Comparison of ENCODE assay signal across 9 cellular contexts in the genomic region with DNA sequence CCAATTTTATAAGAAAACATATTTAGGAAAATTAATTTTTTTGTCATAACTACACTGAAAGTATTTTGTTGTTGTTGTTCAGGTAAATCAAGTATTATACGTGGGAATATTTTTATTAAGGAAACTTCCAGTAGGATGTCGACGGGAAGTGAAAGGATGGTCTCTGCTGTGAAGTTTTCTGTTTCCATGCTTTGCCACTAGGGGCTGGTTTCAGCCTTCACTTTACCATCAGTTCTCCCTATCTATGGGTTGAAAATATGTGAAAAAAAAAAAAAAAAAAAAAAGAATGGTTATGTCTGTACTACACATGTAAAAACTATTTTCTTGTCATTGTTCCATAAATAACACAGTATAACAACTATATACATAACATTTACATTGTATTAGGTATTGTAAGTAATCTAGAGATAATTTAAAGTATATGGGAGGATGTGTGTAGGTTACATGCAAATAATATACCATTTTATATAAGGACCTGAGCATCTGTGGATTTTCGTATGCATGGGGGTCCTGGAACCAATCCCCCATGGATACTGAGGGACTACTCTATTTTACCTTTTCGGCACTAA.
DNase-seq lines count a peak whose midpoint lies in the region; ATAC-seq and TF ChIP-seq lines count a peak whose summit lies in the region.
"Had no signal": no experiment of that assay in that cellular context is flagged by ENCODE, and none has a peak within 500 bp of the region (broad histone marks: within the 10 kb centered on the region; RNA-seq: fewer than 3 reads in every experiment).

No MANE protein-coding gene starts in this region.

- H3K4me1 Mint-ChIP-seq in effector memory CD8-positive, alpha-beta T cell (ENCODE audit: low read depth in 2 of 2) = peaks cover 0 to 7% of the 10 kb centered on the region in 2 donors

- H3K4me3 ChIP-seq in fibroblast of mammary gland (ENCODE audit: control insufficient read depth, low read depth, low read length) (no peak overlapping the region), tibial nerve (no peak overlapping the region)

- H3K4me1 ChIP-seq in tibial nerve = peaks cover 0 to 41% (median 21%) of the 10 kb centered on the region in 4 donors

- H3K27me3 Mint-ChIP-seq in effector memory CD8-positive, alpha-beta T cell = peaks cover 26 to 29% of the 10 kb centered on the region in 2 donors

- no peaks in the 10 kb centered on the region for H3K36me3 Mint-ChIP-seq in effector memory CD8-positive, alpha-beta T cell (ENCODE audit: insufficient read depth)

- H3K4me3 Mint-ChIP-seq in effector memory CD8-positive, alpha-beta T cell = no peak overlapping the region

- 45 to 51% methylated on average over 5 of the region's 5 CpGs for WGBS in tibial nerve, 2 donors

- TF ChIP-seq CTCF in fibroblast of mammary gland (conservative IDR thresholded peaks at IDR 0.05; ENCODE audit: control insufficient read depth, insufficient read depth, low read depth, low read length) (peak; percentile 76), tibial nerve (IDR thresholded peaks at IDR 0.05) (peak in 4 of 5 experiments; percentile 29 to 52 (median 42))

- H3K9me3 Mint-ChIP-seq in effector memory CD8-positive, alpha-beta T cell = no peaks in the 10 kb centered on the region

- ATAC-seq in effector memory CD8-positive, alpha-beta T cell (replicated peaks) = no peak

- no peak for TF ChIP-seq POLR2A in tibial nerve (IDR thresholded peaks at IDR 0.05)

- DNase-seq in SKM-1 treated with dmso at 0.1 percent for 144 hours (lab: John Stamatoyannopoulos, UW; ENCODE audit: unreplicated experiment) (peak; percentile 16), SKM-1 (lab: John Stamatoyannopoulos, UW; ENCODE audit: unreplicated experiment) (no peak), RPMI7951 (ENCODE audit: low read depth) (peak; percentile 50), fibroblast of mammary gland (ENCODE audit: low read depth) (peak; percentile 60), tibial nerve (ENCODE audit: low spot score in 2 of 2) (no peak), GM19238 (ENCODE audit: insufficient read length, low spot score) (no peak), NCI-H187 (lab: John Stamatoyannopoulos, UW) (no peak)
- no peak for DNase-seq in effector memory CD8-positive, alpha-beta T cell
- DNase-seq: NCI-H748 treated with DMSO at 0.1 percent for 48 hours had no signal

- no peaks in the 10 kb centered on the region for H3K27me3 ChIP-seq in tibial nerve

- no peaks in the 10 kb centered on the region for H3K9me3 ChIP-seq in tibial nerve

- no peaks in the 10 kb centered on the region for H3K36me3 ChIP-seq in tibial nerve

- H3K27ac Mint-ChIP-seq in effector memory CD8-positive, alpha-beta T cell = no peak overlapping the region

- H3K27ac ChIP-seq in tibial nerve = peak overlapping the region in 1 of 4 donors; percentile 96

- TF ChIP-seq EP300 in tibial nerve (IDR thresholded peaks at IDR 0.05) = no peak

Comparison
In these comparisons a context has a peak if more than half of its experiments do, and no peak if none do; other contexts are left out.
1. DNase-seq: peak in SKM-1 treated with dmso at 0.1 percent for 144 hours (single experiment), RPMI7951 (single experiment) and fibroblast of mammary gland (single experiment); none in SKM-1 (single experiment), tibial nerve (0 of 2), GM19238 (single experiment), effector memory CD8-positive, alpha-beta T cell (0 of 3) and NCI-H187 (0 of 2).